ENCODE assay signal across 8 cellular contexts in the genomic region with DNA sequence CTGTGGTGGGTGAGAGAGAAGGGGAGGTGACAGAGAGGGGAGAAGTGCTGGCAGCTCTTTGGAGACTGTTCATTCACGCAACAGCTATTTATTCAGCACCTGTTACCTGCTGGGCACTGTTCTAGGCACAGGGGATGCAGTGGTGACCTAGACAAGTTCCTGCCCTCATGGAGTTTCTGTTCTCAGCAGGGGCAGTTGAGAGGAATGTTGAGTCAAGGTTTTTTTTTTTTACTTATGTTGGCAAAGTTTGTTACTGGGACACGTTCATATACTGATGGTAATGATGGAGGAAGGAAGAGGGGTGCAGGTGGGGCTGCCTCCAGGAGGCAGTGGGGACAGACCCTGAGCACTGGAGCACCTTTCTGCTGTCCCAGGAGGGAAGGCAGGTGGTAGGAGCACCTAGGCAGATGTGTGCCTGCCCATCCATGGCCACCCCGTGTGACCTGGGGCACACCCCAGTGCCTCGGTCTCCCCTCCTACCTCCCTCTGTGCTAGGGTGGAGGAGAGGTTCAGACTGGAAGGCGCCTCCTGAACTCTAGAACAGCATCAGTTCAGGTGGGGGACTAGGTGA. TPM values are rescaled to one million over a fixed set of nuclear protein-coding genes. Genes with fewer than 3 reads are reported as not detected.
DNase-seq lines count a peak whose midpoint lies in the region; ATAC-seq and TF ChIP-seq lines count a peak whose summit lies in the region.
"Had no signal": no experiment of that assay in that cellular context is flagged by ENCODE, and none has a peak within 500 bp of the region (broad histone marks: within the 10 kb centered on the region; RNA-seq: fewer than 3 reads in every experiment).

No MANE protein-coding gene starts in this region.

- H3K27me3 Mint-ChIP-seq in endothelial cell (ENCODE audit: unreplicated experiment): peaks cover 7% of the 10 kb centered on the region

- H3K27ac Mint-ChIP-seq in endothelial cell (ENCODE audit: unreplicated experiment): peak overlapping the region; percentile 54

- DNase-seq in GM19240 (ENCODE audit: insufficient read length, low spot score): peak; percentile 22
- no peak for DNase-seq in RWPE1 (ENCODE audit: low spot score)
- DNase-seq in endothelial cell (ENCODE audit: low spot score): no peak
- no peak for DNase-seq in NCI-H526 (lab: John Stamatoyannopoulos, UW)
- DNase-seq in GM10248 (ENCODE audit: extremely low spot score): no peak
- DNase-seq in sciatic nerve (ENCODE audit: low spot score): no peak
- DNase-seq: Kasumi-1 had no signal

- no peak for ATAC-seq in sciatic nerve

- H3K27ac ChIP-seq in RWPE1 (peak overlapping the region; percentile 89), skin epidermis (peak overlapping the region in 13 of 21 experiments; percentile 0 to 82 (median 44))

- POLR2A ChIA-PET in RWPE1 (lab: Yijun Ruan, JAX; ENCODE audit: low non-redundant PET) (no interaction called here), GM10248 (lab: Yijun Ruan, JAX) (no interaction called here)

- H3K4me3 Mint-ChIP-seq in endothelial cell (ENCODE audit: unreplicated experiment): peak overlapping the region; percentile 10

- peaks cover 51% of the 10 kb centered on the region for H3K36me3 Mint-ChIP-seq in endothelial cell (ENCODE audit: low read depth, unreplicated experiment)

- no peaks in the 10 kb centered on the region for H3K9me3 Mint-ChIP-seq in endothelial cell (ENCODE audit: unreplicated experiment)

- peaks cover 29% of the 10 kb centered on the region for H3K4me1 Mint-ChIP-seq in endothelial cell (ENCODE audit: unreplicated experiment)

- no peak overlapping the region for H3K4me3 ChIP-seq in skin epidermis

- CTCF ChIA-PET in RWPE1 (lab: Yijun Ruan, JAX): no interaction called here
- CTCF ChIA-PET in GM10248 (lab: Yijun Ruan, JAX): interaction anchor here (0.6 kb wide), 1 partner anchor 153 kb away, joined by 3 read pairs; no protein-coding TSS in a partner anchor

- TF ChIP-seq CTCF in RWPE1 (conservative IDR thresholded peaks at IDR 0.05; ENCODE audit: low read depth) (no peak), endothelial cell (IDR thresholded peaks at IDR 0.05; ENCODE audit: unreplicated experiment) (no peak), GM10248 (IDR thresholded peaks at IDR 0.05; ENCODE audit: control extremely low read depth, extremely low read depth, low read depth, missing control alignments) (no peak)

- intact Hi-C loops in sciatic nerve (cut with DNase I): no loop called here

RNA-seq across cellular contexts. Expression of a gene that starts 49.4 kb away (rescaled TPM):
- total RNA-seq in endothelial cell (ENCODE audit: unreplicated experiment): 28.5 TPM
- 24.2 TPM for total RNA-seq in sciatic nerve
